In genomic region chr6:45480697-45481415, GRCh38 we compare ENCODE assay signal across 14 cellular contexts.
DNase-seq lines count a peak whose midpoint lies in the region; ATAC-seq and TF ChIP-seq lines count a peak whose summit lies in the region.
"Had no signal": no experiment of that assay in that cellular context is flagged by ENCODE, and none has a peak within 500 bp of the region (broad histone marks: within the 10 kb centered on the region; RNA-seq: fewer than 3 reads in every experiment).

No MANE protein-coding gene starts in this region.

- H3K27ac ChIP-seq in GM23338 (ENCODE audit: low read depth) (no peak overlapping the region), SK-N-MC (no peak overlapping the region)

- H4K20me1 ChIP-seq in GM23338 (replicated peaks; ENCODE audit: insufficient read depth) = no peaks in the 10 kb centered on the region

- TF ChIP-seq CTCF in GM23338 (conservative IDR thresholded peaks at IDR 0.05; ENCODE audit: low read depth in 2 of 2) = no peak

- no peaks in the 10 kb centered on the region for H3K9me3 ChIP-seq in SK-N-MC (ENCODE audit: low read depth, low read length)
- H3K9me3 ChIP-seq: tibial nerve had no signal

- no peaks in the 10 kb centered on the region for H3F3A ChIP-seq in GM23338 (replicated peaks; ENCODE audit: low read depth)

- POLR2A ChIA-PET in activated CD4-positive, alpha-beta memory T cell treated with anti-CD3 and anti-CD28 coated beads, Interleukin-2, amount 10 ng/mL, durations not matched to agents 7 days and 5 days (lab: Charles Lee) = interaction anchor here (1.2 kb wide), 1 partner anchor 44 kb away, joined by 5 read pairs; no protein-coding TSS in a partner anchor

- H3K4me1 ChIP-seq in GM23338 (ENCODE audit: insufficient read depth) = no peaks in the 10 kb centered on the region

- intact Hi-C loops in sciatic nerve (cut with DNase I) = no loop called here

- H3K27ac Mint-ChIP-seq in GM23338 = no peak overlapping the region
- H3K27ac Mint-ChIP-seq in activated CD4-positive, alpha-beta memory T cell treated with anti-CD3 and anti-CD28 coated beads, Interleukin-2, amount 10 ng/mL, durations not matched to agents 7 days and 5 days = no peak overlapping the region

- DNase-seq in GM23338 (ENCODE audit: low spot score) (no peak), SK-N-MC (ENCODE audit: low read depth, low spot score) (no peak), fibroblast of gingiva (ENCODE audit: low read depth) (peak; percentile 45), sciatic nerve (ENCODE audit: low spot score) (no peak), NCI-H345 (lab: John Stamatoyannopoulos, UW) (no peak), NCI-H526 (lab: John Stamatoyannopoulos, UW) (no peak)
- DNase-seq in activated CD4-positive, alpha-beta memory T cell treated with anti-CD3 and anti-CD28 coated beads, Interleukin-2, amount 10 ng/mL, durations not matched to agents 7 days and 5 days = no peak
- no peak for DNase-seq in central memory CD4-positive, alpha-beta T cell
- DNase-seq: H7, NCI-H1436 treated with DMSO at 0.1 percent for 48 hours, retina had no signal

- CTCF ChIA-PET in activated CD4-positive, alpha-beta memory T cell treated with anti-CD3 and anti-CD28 coated beads, Interleukin-2, amount 10 ng/mL, durations not matched to agents 7 days and 5 days (lab: Charles Lee) = no interaction called here

- H3K9me2 ChIP-seq in GM23338 (ENCODE audit: insufficient read depth) = no peaks in the 10 kb centered on the region

- no peak overlapping the region for H3K4me2 ChIP-seq in GM23338

- ATAC-seq in GM23338 = no peak
- ATAC-seq in sciatic nerve = peak; percentile 66
- ATAC-seq: HepG2 had no signal

- no peaks in the 10 kb centered on the region for H3K36me3 ChIP-seq in GM23338 (ENCODE audit: insufficient read depth)
- no peaks in the 10 kb centered on the region for H3K36me3 ChIP-seq in SK-N-MC (ENCODE audit: insufficient read depth, low read length)
- H3K36me3 ChIP-seq: tibial nerve had no signal

- H3K36me3 Mint-ChIP-seq in GM23338 (ENCODE audit: low read depth) = no peaks in the 10 kb centered on the region
- H3K36me3 Mint-ChIP-seq in activated CD4-positive, alpha-beta memory T cell treated with anti-CD3 and anti-CD28 coated beads, Interleukin-2, amount 10 ng/mL, durations not matched to agents 7 days and 5 days (ENCODE audit: low read depth) = peaks cover 45% of the 10 kb centered on the region

- H2AFZ ChIP-seq in GM23338 = peak overlapping the region; percentile 49; the same call in 1 of the 2 replicates

- H3K4me1 Mint-ChIP-seq in GM23338 = no peaks in the 10 kb centered on the region; the same call in 2 of the 3 replicates
- H3K4me1 Mint-ChIP-seq in activated CD4-positive, alpha-beta memory T cell treated with anti-CD3 and anti-CD28 coated beads, Interleukin-2, amount 10 ng/mL, durations not matched to agents 7 days and 5 days = peaks cover 45% of the 10 kb centered on the region

- no peaks in the 10 kb centered on the region for H3K79me2 ChIP-seq in GM23338 (replicated peaks; ENCODE audit: insufficient read depth)

- no peaks in the 10 kb centered on the region for H3K27me3 Mint-ChIP-seq in GM23338 (ENCODE audit: insufficient read depth, low read depth, poor library complexity)
- no peaks in the 10 kb centered on the region for H3K27me3 Mint-ChIP-seq in activated CD4-positive, alpha-beta memory T cell treated with anti-CD3 and anti-CD28 coated beads, Interleukin-2, amount 10 ng/mL, durations not matched to agents 7 days and 5 days

- no peaks in the 10 kb centered on the region for H3K9me3 Mint-ChIP-seq in GM23338
- H3K9me3 Mint-ChIP-seq in activated CD4-positive, alpha-beta memory T cell treated with anti-CD3 and anti-CD28 coated beads, Interleukin-2, amount 10 ng/mL, durations not matched to agents 7 days and 5 days = no peaks in the 10 kb centered on the region

- no peaks in the 10 kb centered on the region for H3K27me3 ChIP-seq in GM23338 (ENCODE audit: insufficient read depth)
- H3K27me3 ChIP-seq: tibial nerve had no signal

- no peak overlapping the region for H3K9ac ChIP-seq in SK-N-MC (ENCODE audit: insufficient read length)

- H3K4me3 Mint-ChIP-seq in GM23338 = no peak overlapping the region
- H3K4me3 Mint-ChIP-seq in activated CD4-positive, alpha-beta memory T cell treated with anti-CD3 and anti-CD28 coated beads, Interleukin-2, amount 10 ng/mL, durations not matched to agents 7 days and 5 days = no peak overlapping the region

- H3K4me3 ChIP-seq in GM23338 = no peak overlapping the region
- peak overlapping the region; percentile 14 for H3K4me3 ChIP-seq in SK-N-MC
- H3K4me3 ChIP-seq: GM12878 had no signal

TF ChIP-seq in GM23338, 12 proteins besides CTCF, POLR2A, EP300 and RAD21 (continues in another document):
- TF ChIP-seq REST (IDR thresholded peaks at IDR 0.05; ENCODE audit: unreplicated experiment) (no peak), ZNF331 (CRISPR knock-in tag; IDR thresholded peaks at IDR 0.05; ENCODE audit: low read depth) (no peak)
